In genomic region chr4:128341634-128342033, GRCh38 we compare ENCODE assay signal across 1 cellular context.
TF ChIP-seq lines count a peak whose summit lies in the region.

No MANE protein-coding gene starts in this region.

TF ChIP-seq in IMR-90, 13 proteins besides CTCF, POLR2A, EP300 and RAD21:
- TF ChIP-seq MAZ (IDR thresholded peaks at IDR 0.05; ENCODE audit: borderline replicate concordance, low read depth, low read length) (no peak), RFX5 (IDR thresholded peaks at IDR 0.05; ENCODE audit: low read depth, low read length) (no peak), FOS (IDR thresholded peaks at IDR 0.05; ENCODE audit: low read depth, low read length) (no peak), ELK1 (IDR thresholded peaks at IDR 0.05; ENCODE audit: borderline replicate concordance, low read depth, low read length) (no peak), CHD1 (IDR thresholded peaks at IDR 0.05; ENCODE audit: low read depth, low read length) (no peak), USF2 (IDR thresholded peaks at IDR 0.05; ENCODE audit: low read depth, low read length) (no peak), MXI1 (IDR thresholded peaks at IDR 0.05; ENCODE audit: borderline replicate concordance, low read depth, low read length) (no peak), RCOR1 (IDR thresholded peaks at IDR 0.05; ENCODE audit: insufficient replicate concordance, low read length) (no peak), BHLHE40 (IDR thresholded peaks at IDR 0.05; ENCODE audit: low read depth, low read length) (no peak), CEBPB (IDR thresholded peaks at IDR 0.05; ENCODE audit: low read depth, low read length) (no peak)
